Comparison of ENCODE assay signal across 1 cellular context in genomic region chr2:134247679-134248078, GRCh38.
TF ChIP-seq lines count a peak whose summit lies in the region.

No MANE protein-coding gene starts in this region.

TF ChIP-seq in GM12878, 131 proteins besides CTCF, POLR2A, EP300 and RAD21 (continued from another document):
- TF ChIP-seq ZNF622 (IDR thresholded peaks at IDR 0.05), result no peak
- TF ChIP-seq PAX5 (IDR thresholded peaks at IDR 0.05; ENCODE audit: borderline replicate concordance, low read depth, low read length), result 0 out of 2 replicates have a peak, but pooled peaks have one; percentile 27
- TF ChIP-seq, protein P1, sequence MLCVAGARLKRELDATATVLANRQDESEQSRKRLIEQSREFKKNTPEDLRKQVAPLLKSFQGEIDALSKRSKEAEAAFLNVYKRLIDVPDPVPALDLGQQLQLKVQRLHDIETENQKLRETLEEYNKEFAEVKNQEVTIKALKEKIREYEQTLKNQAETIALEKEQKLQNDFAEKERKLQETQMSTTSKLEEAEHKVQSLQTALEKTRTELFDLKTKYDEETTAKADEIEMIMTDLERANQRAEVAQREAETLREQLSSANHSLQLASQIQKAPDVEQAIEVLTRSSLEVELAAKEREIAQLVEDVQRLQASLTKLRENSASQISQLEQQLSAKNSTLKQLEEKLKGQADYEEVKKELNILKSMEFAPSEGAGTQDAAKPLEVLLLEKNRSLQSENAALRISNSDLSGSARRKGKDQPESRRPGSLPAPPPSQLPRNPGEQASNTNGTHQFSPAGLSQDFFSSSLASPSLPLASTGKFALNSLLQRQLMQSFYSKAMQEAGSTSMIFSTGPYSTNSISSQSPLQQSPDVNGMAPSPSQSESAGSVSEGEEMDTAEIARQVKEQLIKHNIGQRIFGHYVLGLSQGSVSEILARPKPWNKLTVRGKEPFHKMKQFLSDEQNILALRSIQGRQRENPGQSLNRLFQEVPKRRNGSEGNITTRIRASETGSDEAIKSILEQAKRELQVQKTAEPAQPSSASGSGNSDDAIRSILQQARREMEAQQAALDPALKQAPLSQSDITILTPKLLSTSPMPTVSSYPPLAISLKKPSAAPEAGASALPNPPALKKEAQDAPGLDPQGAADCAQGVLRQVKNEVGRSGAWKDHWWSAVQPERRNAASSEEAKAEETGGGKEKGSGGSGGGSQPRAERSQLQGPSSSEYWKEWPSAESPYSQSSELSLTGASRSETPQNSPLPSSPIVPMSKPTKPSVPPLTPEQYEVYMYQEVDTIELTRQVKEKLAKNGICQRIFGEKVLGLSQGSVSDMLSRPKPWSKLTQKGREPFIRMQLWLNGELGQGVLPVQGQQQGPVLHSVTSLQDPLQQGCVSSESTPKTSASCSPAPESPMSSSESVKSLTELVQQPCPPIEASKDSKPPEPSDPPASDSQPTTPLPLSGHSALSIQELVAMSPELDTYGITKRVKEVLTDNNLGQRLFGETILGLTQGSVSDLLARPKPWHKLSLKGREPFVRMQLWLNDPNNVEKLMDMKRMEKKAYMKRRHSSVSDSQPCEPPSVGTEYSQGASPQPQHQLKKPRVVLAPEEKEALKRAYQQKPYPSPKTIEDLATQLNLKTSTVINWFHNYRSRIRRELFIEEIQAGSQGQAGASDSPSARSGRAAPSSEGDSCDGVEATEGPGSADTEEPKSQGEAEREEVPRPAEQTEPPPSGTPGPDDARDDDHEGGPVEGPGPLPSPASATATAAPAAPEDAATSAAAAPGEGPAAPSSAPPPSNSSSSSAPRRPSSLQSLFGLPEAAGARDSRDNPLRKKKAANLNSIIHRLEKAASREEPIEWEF (IDR thresholded peaks at IDR 0.05; ENCODE audit: insufficient replicate concordance, low read depth, low read length), result no peak
- peak; percentile 44 for TF ChIP-seq MTA2 (IDR thresholded peaks at IDR 0.05; ENCODE audit: low read depth)
- no peak for TF ChIP-seq ZZZ3 (IDR thresholded peaks at IDR 0.05; ENCODE audit: control insufficient read depth, insufficient read length, low read depth)
- no peak for TF ChIP-seq CHD1 (IDR thresholded peaks at IDR 0.05; ENCODE audit: low read depth, low read length)
- TF ChIP-seq, protein P2, sequence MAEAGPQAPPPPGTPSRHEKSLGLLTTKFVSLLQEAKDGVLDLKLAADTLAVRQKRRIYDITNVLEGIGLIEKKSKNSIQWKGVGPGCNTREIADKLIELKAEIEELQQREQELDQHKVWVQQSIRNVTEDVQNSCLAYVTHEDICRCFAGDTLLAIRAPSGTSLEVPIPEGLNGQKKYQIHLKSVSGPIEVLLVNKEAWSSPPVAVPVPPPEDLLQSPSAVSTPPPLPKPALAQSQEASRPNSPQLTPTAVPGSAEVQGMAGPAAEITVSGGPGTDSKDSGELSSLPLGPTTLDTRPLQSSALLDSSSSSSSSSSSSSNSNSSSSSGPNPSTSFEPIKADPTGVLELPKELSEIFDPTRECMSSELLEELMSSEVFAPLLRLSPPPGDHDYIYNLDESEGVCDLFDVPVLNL (IDR thresholded peaks at IDR 0.05; ENCODE audit: low read depth, low read length), result no peak
- TF ChIP-seq, protein P3, sequence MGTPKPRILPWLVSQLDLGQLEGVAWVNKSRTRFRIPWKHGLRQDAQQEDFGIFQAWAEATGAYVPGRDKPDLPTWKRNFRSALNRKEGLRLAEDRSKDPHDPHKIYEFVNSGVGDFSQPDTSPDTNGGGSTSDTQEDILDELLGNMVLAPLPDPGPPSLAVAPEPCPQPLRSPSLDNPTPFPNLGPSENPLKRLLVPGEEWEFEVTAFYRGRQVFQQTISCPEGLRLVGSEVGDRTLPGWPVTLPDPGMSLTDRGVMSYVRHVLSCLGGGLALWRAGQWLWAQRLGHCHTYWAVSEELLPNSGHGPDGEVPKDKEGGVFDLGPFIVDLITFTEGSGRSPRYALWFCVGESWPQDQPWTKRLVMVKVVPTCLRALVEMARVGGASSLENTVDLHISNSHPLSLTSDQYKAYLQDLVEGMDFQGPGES (IDR thresholded peaks at IDR 0.05), result no peak
